In the genomic region with DNA sequence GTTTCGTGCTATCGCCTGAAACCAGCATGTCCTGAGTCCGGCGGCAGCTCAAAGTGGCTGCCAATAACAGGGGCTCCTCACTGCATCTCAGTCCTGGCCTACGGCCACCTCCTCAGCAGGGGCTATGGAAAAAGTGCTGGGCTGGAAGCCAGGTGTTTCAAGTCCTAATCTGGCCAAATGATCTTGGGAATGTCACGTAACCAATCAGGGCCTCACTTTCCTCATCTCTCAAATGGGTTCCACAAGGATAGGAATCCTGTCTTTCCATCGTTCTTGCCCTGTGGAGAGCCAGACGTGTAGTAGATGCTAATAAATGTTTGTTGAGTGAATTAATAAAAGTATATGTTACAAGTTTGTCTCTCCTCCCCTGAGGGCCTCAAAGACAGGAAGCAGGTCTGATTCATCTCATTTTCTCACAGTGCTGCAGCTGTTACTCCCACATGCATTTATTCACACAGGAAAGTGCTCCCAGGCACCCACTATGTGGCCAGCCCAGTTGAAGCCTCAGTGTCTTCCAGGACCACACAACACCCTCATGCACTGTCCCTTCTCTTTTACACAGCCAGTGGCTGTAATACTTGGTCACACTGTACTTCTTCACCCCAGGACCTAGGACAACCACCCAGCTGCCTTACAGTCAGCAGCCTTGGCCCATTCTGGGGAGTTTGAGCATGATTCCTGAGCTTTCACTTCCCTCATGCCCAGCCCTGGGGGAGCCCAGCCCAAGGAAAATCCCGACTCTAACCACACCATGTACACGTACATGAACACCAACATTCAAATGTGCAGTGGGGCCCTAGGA, we compare ENCODE assay signal across 9 cellular contexts. TPM values are rescaled to one million over a fixed set of nuclear protein-coding genes. Genes with fewer than 3 reads are reported as not detected.
DNase-seq lines count a peak whose midpoint lies in the region; ATAC-seq and TF ChIP-seq lines count a peak whose summit lies in the region.
"Had no signal": no experiment of that assay in that cellular context is flagged by ENCODE, and none has a peak within 500 bp of the region (broad histone marks: within the 10 kb centered on the region; RNA-seq: fewer than 3 reads in every experiment).

No MANE protein-coding gene starts in this region.

- H3K4me3 ChIP-seq in right atrium auricular region (no peak overlapping the region), heart left ventricle (peak overlapping the region in 1 of 12 donors; percentile 2), aorta (ENCODE audit: low read length in 2 of 2) (no peak overlapping the region), Peyer's patch (no peak overlapping the region)
- H3K4me3 ChIP-seq in Jurkat, Clone E6-1 (ENCODE audit: low read length): no peak overlapping the region

- 59 to 66% (median 65%) methylated on average over 10 of the region's 10 CpGs for WGBS in heart left ventricle, 4 donors
- 46 to 52% methylated on average over 10 of the region's 10 CpGs for WGBS in aorta, 2 donors

- intact Hi-C loops in Right ventricle myocardium inferior (cut with DNase I): no loop called here
- intact Hi-C loops in heart left ventricle (cut with DNase I): no loop called here
- intact Hi-C loops in aorta (cut with DNase I): loop anchor here in 1 of 2 donors (10.0 kb wide), 1 partner anchor 761 kb away; a partner anchor contains a TSS

- TF ChIP-seq POLR2A in heart left ventricle (IDR thresholded peaks at IDR 0.05) (no peak), Peyer's patch (IDR thresholded peaks at IDR 0.05) (no peak)

- H3K27me3 ChIP-seq in right atrium auricular region: no peaks in the 10 kb centered on the region
- H3K27me3 ChIP-seq in heart left ventricle: peaks cover 0 to 9% (median 0%) of the 10 kb centered on the region in 9 donors
- no peaks in the 10 kb centered on the region for H3K27me3 ChIP-seq in aorta (ENCODE audit: control insufficient read depth in 1 of 2, insufficient read depth in 2 of 2, low read length in 1 of 2)
- no peaks in the 10 kb centered on the region for H3K27me3 ChIP-seq in Peyer's patch

- TF ChIP-seq CTCF in right atrium auricular region (IDR thresholded peaks at IDR 0.05) (no peak), heart left ventricle (IDR thresholded peaks at IDR 0.05) (no peak), Peyer's patch (IDR thresholded peaks at IDR 0.05) (no peak)

- ATAC-seq in Right ventricle myocardium inferior: peak; percentile 21
- peak; percentile 17 to 74 (median 29) for ATAC-seq in heart left ventricle
- no peak for ATAC-seq in aorta (ENCODE audit: low FRiP score)

- peak overlapping the region in 1 of 2 donors; percentile 29 for H3K27ac ChIP-seq in right atrium auricular region
- peak overlapping the region in 9 of 12 donors; percentile 1 to 92 (median 38) for H3K27ac ChIP-seq in heart left ventricle
- no peak overlapping the region for H3K27ac ChIP-seq in aorta (ENCODE audit: low read depth in 1 of 2, low read length in 2 of 2)
- peak overlapping the region in 2 of 4 donors; percentile 5 to 20 for H3K27ac ChIP-seq in Peyer's patch
- H3K27ac ChIP-seq: KMS-11 had no signal

- H3K9me3 ChIP-seq in right atrium auricular region (no peaks in the 10 kb centered on the region), heart left ventricle (peaks cover 0 to 4% (median 0%) of the 10 kb centered on the region in 12 donors), aorta (ENCODE audit: control insufficient read depth, low read length) (no peaks in the 10 kb centered on the region), Peyer's patch (no peaks in the 10 kb centered on the region)

- no peaks in the 10 kb centered on the region for H3K36me3 ChIP-seq in right atrium auricular region
- peaks cover 0 to 23% (median 0%) of the 10 kb centered on the region in 9 donors for H3K36me3 ChIP-seq in heart left ventricle
- H3K36me3 ChIP-seq in aorta (ENCODE audit: control insufficient read depth in 1 of 2, insufficient read depth in 2 of 2, low read length in 1 of 2): no peaks in the 10 kb centered on the region
- no peaks in the 10 kb centered on the region for H3K36me3 ChIP-seq in Peyer's patch

- H3K4me1 ChIP-seq in right atrium auricular region: peaks cover 0 to 35% of the 10 kb centered on the region in 2 donors
- peaks cover 0 to 66% (median 27%) of the 10 kb centered on the region in 12 donors for H3K4me1 ChIP-seq in heart left ventricle
- peaks cover 2 to 4% of the 10 kb centered on the region in 2 donors for H3K4me1 ChIP-seq in aorta (ENCODE audit: control insufficient read depth in 1 of 2, insufficient read depth in 2 of 2, low read length in 2 of 2)
- no peaks in the 10 kb centered on the region for H3K4me1 ChIP-seq in Peyer's patch

- DNase-seq in Right ventricle myocardium inferior (ENCODE audit: missing footprints): no peak
- no peak for DNase-seq in right atrium auricular region (ENCODE audit: low spot score)
- peak; percentile 41 for DNase-seq in Jurkat, Clone E6-1 (ENCODE audit: low read depth, low spot score)
- DNase-seq in heart left ventricle: peak in 2 of 5 donors; percentile 41 to 42
- DNase-seq in aorta: peak; percentile 34 to 60
- DNase-seq in NCI-H1417 treated with DMSO at 0.1 percent for 48 hours (lab: John Stamatoyannopoulos, UW): no peak
- DNase-seq in mucosa of gallbladder (ENCODE audit: low spot score): no peak
- DNase-seq in Peyer's patch: no peak

RNA-seq across cellular contexts. Expression of a gene that starts 5.0 kb away (rescaled TPM):
- total RNA-seq in Right ventricle myocardium inferior (10.6 TPM), right atrium auricular region (10 to 100 TPM in 1 of 2 donors, 1 to 10 TPM in 1; 6.2 to 11.0 TPM), heart left ventricle (10 to 100 TPM in 2 of 9 donors, 1 to 10 TPM in 7; 5.4 to 47.3 (median 8.2) TPM), aorta (10 to 100 TPM; 41.9 to 55.4 TPM), mucosa of gallbladder (8.4 TPM), Peyer's patch (10 to 100 TPM in 1 of 4 donors, 1 to 10 TPM in 3; 1.1 to 18.2 (median 4.1) TPM)
- not detected for polyA plus RNA-seq in Jurkat, Clone E6-1 (2012; ENCODE audit: insufficient read depth, insufficient read length)
- polyA plus RNA-seq in heart left ventricle (1 to 10 TPM; 2.0 to 4.1 TPM), aorta (10 to 100 TPM in 1 of 2 donors, 1 to 10 TPM in 1; 9.1 to 11.6 TPM)

Comparison
In these comparisons a context has a peak if more than half of its experiments do, and no peak if none do; other contexts are left out.
1. DNase-seq: peak in Jurkat, Clone E6-1 (single experiment) and aorta (2 of 2); none in Right ventricle myocardium inferior (single experiment), right atrium auricular region (single experiment), NCI-H1417 treated with DMSO at 0.1 percent for 48 hours (single experiment), mucosa of gallbladder (single experiment) and Peyer's patch (0 of 3).
2. H3K27ac ChIP-seq: peak in heart left ventricle (9 of 12); none in aorta (0 of 2).